ENCODE assay signal across 27 cellular contexts in the genomic region with DNA sequence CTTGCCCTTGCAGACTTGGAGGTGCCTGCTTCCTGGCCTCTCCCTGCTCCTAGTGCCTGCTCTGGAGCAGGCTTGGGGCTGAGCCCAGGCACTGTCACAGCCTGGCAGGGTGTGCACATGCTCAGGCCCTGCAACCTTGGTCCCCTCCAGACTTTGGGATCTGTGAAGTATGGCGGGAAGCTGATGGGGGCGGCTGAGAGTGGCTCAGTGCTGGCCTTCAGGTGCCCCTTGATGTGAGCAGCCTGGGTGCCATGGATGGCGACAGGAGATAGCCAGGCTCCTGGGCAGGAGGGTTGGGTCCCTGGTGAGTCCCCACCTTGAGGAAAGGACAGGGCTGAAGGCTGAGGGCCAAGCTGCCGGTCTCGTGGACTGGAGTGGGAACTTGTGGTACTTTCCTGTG.
"Had no signal": no experiment of that assay in that cellular context is flagged by ENCODE, and none has a peak within 500 bp of the region (broad histone marks: within the 10 kb centered on the region; RNA-seq: fewer than 3 reads in every experiment).

No MANE protein-coding gene starts in this region.

- FAIRE-seq: endothelial cell of umbilical vein, TTC549 had no signal

- H3K4me1 Mint-ChIP-seq: activated CD4-positive, alpha-beta T cell treated with anti-CD3 and anti-CD28 coated beads, Interleukin-2, amount 10 ng/mL, durations not matched to agents 24 days and 14 days; activated naive CD4-positive, alpha-beta T cell treated with anti-CD3 and anti-CD28 coated beads, Interleukin-2, amount 50 U/mL, for 24 hours; activated T-helper 17 cell treated with anti-CD3 and anti-CD28 coated beads, Interleukin-2, amount 50 U/mL, for 72 hours; brain; memory B cell; naive thymus-derived CD4-positive, alpha-beta T cell; stimulated activated effector memory CD8-positive, alpha-beta T cell treated with anti-CD3 and anti-CD28 coated beads, Interleukin-12 subunit alpha, Interleukin-12 subunit beta, amount 100 ng/mL, for 72 hours had no signal

- H3K27me3 ChIP-seq: ascending aorta, cardiac muscle cell, gastroesophageal sphincter, hepatocyte, right lobe of liver, stomach, thyroid gland had no signal

- H3K79me2 ChIP-seq: hepatocyte had no signal

- H3K27ac Mint-ChIP-seq: activated CD4-positive, alpha-beta T cell treated with anti-CD3 and anti-CD28 coated beads, Interleukin-2, amount 10 ng/mL, durations not matched to agents 24 days and 14 days; activated CD8-positive, alpha-beta T cell treated with anti-CD3 and anti-CD28 coated beads for 36 hours; activated naive CD4-positive, alpha-beta T cell treated with anti-CD3 and anti-CD28 coated beads, Interleukin-2, amount 50 U/mL, for 24 hours; activated T-helper 17 cell treated with anti-CD3 and anti-CD28 coated beads, Interleukin-2, amount 50 U/mL, for 72 hours; brain; memory B cell; naive thymus-derived CD4-positive, alpha-beta T cell; stimulated activated effector memory CD8-positive, alpha-beta T cell treated with anti-CD3 and anti-CD28 coated beads, Interleukin-12 subunit alpha, Interleukin-12 subunit beta, amount 100 ng/mL, for 72 hours; T-helper 1 cell treated with Interleukin-12 subunit alpha and Interleukin-12 subunit beta and Interleukin-4 antibody, amounts not matched to agents 30 μg/mL and 1 μg/mL, for 36 hours had no signal

- H3K4me1 ChIP-seq: ascending aorta, gastroesophageal sphincter, right lobe of liver, stomach, thyroid gland had no signal

- H3K27ac ChIP-seq: ascending aorta, cardiac muscle cell, gastroesophageal sphincter, hepatocyte, right lobe of liver, skin epidermis, stomach, thyroid gland, VCaP had no signal

- H3K9me3 ChIP-seq: ascending aorta, gastroesophageal sphincter, right lobe of liver, thyroid gland had no signal

- ATAC-seq: activated CD8-positive, alpha-beta T cell treated with anti-CD3 and anti-CD28 coated beads for 36 hours; activated T-helper 17 cell treated with anti-CD3 and anti-CD28 coated beads, Interleukin-2, amount 50 U/mL, for 72 hours; gastroesophageal sphincter; left cardiac atrium; naive thymus-derived CD4-positive, alpha-beta T cell had no signal

- H3K4me3 Mint-ChIP-seq: activated CD4-positive, alpha-beta T cell treated with anti-CD3 and anti-CD28 coated beads, Interleukin-2, amount 10 ng/mL, durations not matched to agents 24 days and 14 days; activated CD8-positive, alpha-beta T cell treated with anti-CD3 and anti-CD28 coated beads for 36 hours; activated naive CD4-positive, alpha-beta T cell treated with anti-CD3 and anti-CD28 coated beads, Interleukin-2, amount 50 U/mL, for 24 hours; activated T-cell treated with anti-CD3 and anti-CD28 coated beads, Interleukin-2, amount 50 U/mL, for 4 hours; activated T-helper 17 cell treated with anti-CD3 and anti-CD28 coated beads, Interleukin-2, amount 50 U/mL, for 72 hours; brain; memory B cell; naive thymus-derived CD4-positive, alpha-beta T cell; stimulated activated effector memory CD8-positive, alpha-beta T cell treated with anti-CD3 and anti-CD28 coated beads, Interleukin-12 subunit alpha, Interleukin-12 subunit beta, amount 100 ng/mL, for 72 hours; T-helper 1 cell treated with Interleukin-12 subunit alpha and Interleukin-12 subunit beta and Interleukin-4 antibody, amounts not matched to agents 30 μg/mL and 1 μg/mL, for 36 hours had no signal

- DNase-seq: activated CD4-positive, alpha-beta T cell treated with anti-CD3 and anti-CD28 coated beads, Interleukin-2, amount 10 ng/mL, durations not matched to agents 24 days and 14 days; activated CD4-positive, CD25-positive, alpha-beta regulatory T cell treated with anti-CD3 and anti-CD28 coated beads, Interleukin-2, amount 50 U/mL, for 72 hours; activated CD8-positive, alpha-beta T cell treated with anti-CD3 and anti-CD28 coated beads for 36 hours; activated T-cell treated with anti-CD3 and anti-CD28 coated beads, Interleukin-2, amount 50 U/mL, for 4 hours; left cardiac atrium; naive thymus-derived CD4-positive, alpha-beta T cell; occipital lobe; right lobe of liver; stimulated activated CD4-positive, alpha-beta T cell treated with anti-CD3 and anti-CD28 coated beads, Interleukin-4, amount 100 ng/mL, for 24 hours; stomach; SW 1271; T-helper 9 cell; thyroid gland had no signal

- H3K27me3 Mint-ChIP-seq: activated CD4-positive, alpha-beta T cell treated with anti-CD3 and anti-CD28 coated beads, Interleukin-2, amount 10 ng/mL, durations not matched to agents 24 days and 14 days; activated CD8-positive, alpha-beta T cell treated with anti-CD3 and anti-CD28 coated beads for 36 hours; activated naive CD4-positive, alpha-beta T cell treated with anti-CD3 and anti-CD28 coated beads, Interleukin-2, amount 50 U/mL, for 24 hours; activated T-helper 17 cell treated with anti-CD3 and anti-CD28 coated beads, Interleukin-2, amount 50 U/mL, for 72 hours; memory B cell; naive thymus-derived CD4-positive, alpha-beta T cell had no signal

- H3K36me3 Mint-ChIP-seq: activated naive CD4-positive, alpha-beta T cell treated with anti-CD3 and anti-CD28 coated beads, Interleukin-2, amount 50 U/mL, for 24 hours; brain; memory B cell; naive thymus-derived CD4-positive, alpha-beta T cell; stimulated activated effector memory CD8-positive, alpha-beta T cell treated with anti-CD3 and anti-CD28 coated beads, Interleukin-12 subunit alpha, Interleukin-12 subunit beta, amount 100 ng/mL, for 72 hours had no signal

- H3K4me2 ChIP-seq: hepatocyte had no signal

- H3K4me3 ChIP-seq: ascending aorta, cardiac muscle cell, gastroesophageal sphincter, hepatocyte, right lobe of liver, skin epidermis, stomach, thyroid gland had no signal

- H3K9me3 Mint-ChIP-seq: activated CD4-positive, alpha-beta T cell treated with anti-CD3 and anti-CD28 coated beads, Interleukin-2, amount 10 ng/mL, durations not matched to agents 24 days and 14 days; activated CD8-positive, alpha-beta T cell treated with anti-CD3 and anti-CD28 coated beads for 36 hours had no signal

- H3K36me3 ChIP-seq: ascending aorta, cardiac muscle cell, gastroesophageal sphincter, right lobe of liver, stomach, thyroid gland had no signal

- H2AFZ ChIP-seq: hepatocyte had no signal
